Comparison of ENCODE assay signal across 24 cellular contexts in genomic region chr14:102377696-102378095, GRCh38.
"Had no signal": no experiment of that assay in that cellular context is flagged by ENCODE, and none has a peak within 500 bp of the region (broad histone marks: within the 10 kb centered on the region; RNA-seq: fewer than 3 reads in every experiment).

No MANE protein-coding gene starts in this region.

- H3K4me3 ChIP-seq: hepatocyte, left ventricle myocardium inferior, lung, neural progenitor cell, ovary, right atrium auricular region, skin epidermis, stomach, testis, thyroid gland, transverse colon, upper lobe of left lung had no signal

- H3K27me3 ChIP-seq: hepatocyte, neural progenitor cell, ovary, right atrium auricular region, stomach, testis, thyroid gland, transverse colon, upper lobe of left lung had no signal

- H3K27ac ChIP-seq: hepatocyte, left ventricle myocardium inferior, neural progenitor cell, ovary, right atrium auricular region, skin epidermis, stomach, testis, thyroid gland, transverse colon, upper lobe of left lung had no signal

- H2AFZ ChIP-seq: hepatocyte, neural progenitor cell had no signal

- H3K36me3 ChIP-seq: neural progenitor cell, ovary had no signal

- ATAC-seq: natural killer cell; sciatic nerve; stimulated activated naive B cell treated with anti-CD40 and anti-IgM and Interleukin-4, amounts not matched to agents 10 μg/mL and 1 μg/mL and 100 μg/mL, for 72 hours; stimulated activated naive CD8-positive, alpha-beta T cell treated with anti-CD3 and anti-CD28 coated beads, Interleukin-15, Interleukin-2, amounts not matched to agents 100 U/mL and 50 U/mL, for 24 hours had no signal

- DNase-seq: islet precursor cell; left ventricle myocardium inferior; mesendoderm; naive B cell; natural killer cell; nephron progenitor cell; ovary; stimulated activated CD4-positive, alpha-beta T cell treated with anti-CD3 and anti-CD28 coated beads, Interleukin-12 subunit alpha, Interleukin-12 subunit beta, amount 100 ng/mL, for 4 hours; stimulated activated CD4-positive, alpha-beta T cell treated with anti-CD3 and anti-CD28 coated beads, Interleukin-15, amount 100 ng/mL, for 24 hours; stimulated activated CD4-positive, alpha-beta T cell treated with anti-CD3 and anti-CD28 coated beads, Interleukin-2, amount 100 ng/mL, for 24 hours; stimulated activated CD4-positive, alpha-beta T cell treated with anti-CD3 and anti-CD28 coated beads, Interleukin-4, amount 100 ng/mL, for 1 hour; stimulated activated naive B cell treated with anti-CD40 and anti-IgM and Interleukin-4, amounts not matched to agents 10 μg/mL and 1 μg/mL and 100 μg/mL, for 72 hours; stimulated activated naive CD8-positive, alpha-beta T cell treated with anti-CD3 and anti-CD28 coated beads, Interleukin-15, Interleukin-2, amounts not matched to agents 100 U/mL and 50 U/mL, for 24 hours; stomach; testis; thyroid gland; transverse colon; upper lobe of left lung had no signal

- H3K9me3 ChIP-seq: left ventricle myocardium inferior, ovary, right atrium auricular region, stomach, testis, thyroid gland, transverse colon, upper lobe of left lung had no signal

- H3K9ac ChIP-seq: neural progenitor cell had no signal

- H3K4me1 ChIP-seq: left ventricle myocardium inferior, neural progenitor cell, right atrium auricular region, testis, transverse colon had no signal

- H3K4me2 ChIP-seq: hepatocyte, neural progenitor cell had no signal
